In genomic region chr16:11784048-11784780, GRCh38 we compare ENCODE assay signal across 9 cellular contexts. TPM values are rescaled to one million over a fixed set of nuclear protein-coding genes. Genes with fewer than 3 reads are reported as not detected.
A peak's percentile ranks its signal among the peaks of the same experiment; 100 is the strongest.
DNase-seq lines count a peak whose midpoint lies in the region; ATAC-seq, FAIRE-seq and TF ChIP-seq lines count a peak whose summit lies in the region.
"Had no signal": no experiment of that assay in that cellular context is flagged by ENCODE, and none has a peak within 500 bp of the region (broad histone marks: within the 10 kb centered on the region; RNA-seq: fewer than 3 reads in every experiment).

No MANE protein-coding gene starts in this region.

- peak overlapping the region; percentile 96 for H2BK120ac ChIP-seq in IMR-90 (ENCODE audit: low read depth, low read length)

- peak; percentile 31 for ATAC-seq in IMR-90 (ENCODE audit: low read depth)
- no peak for ATAC-seq in natural killer cell
- no peak for ATAC-seq in HG03460 (IDR thresholded peaks at IDR 0.05; ENCODE audit: unreplicated experiment)

- H3K4me1 ChIP-seq in A673 (ENCODE audit: insufficient read depth, low read length, poor library complexity, severe bottlenecking) (peaks cover 40% of the 10 kb centered on the region), IMR-90 (ENCODE audit: control insufficient read depth, insufficient read depth, low read length) (peaks cover 27% of the 10 kb centered on the region)

- H3K56ac ChIP-seq in IMR-90 (ENCODE audit: extremely low read depth, insufficient read depth, low read length) = peak overlapping the region; percentile 88; the same call in 1 of the 2 replicates

- TF ChIP-seq CTCF in A673 (conservative IDR thresholded peaks at IDR 0.05; ENCODE audit: low read depth, low read length) (no peak), IMR-90 (conservative IDR thresholded peaks at IDR 0.05; ENCODE audit: low read depth, low read length) (no peak), natural killer cell (IDR thresholded peaks at IDR 0.05) (no peak)

- in situ Hi-C loops in IMR-90 (cut with MboI; ENCODE audit: low sequenced_read_pairs) = no loop called here

- no TSS peak for BruUV-seq in A673 (replicated peaks; lab: Mats Ljungman, UMichigan)
- BruUV-seq in IMR-90 (replicated peaks; lab: Mats Ljungman, UMichigan) = no TSS peak

- H3K23ac ChIP-seq in IMR-90 (ENCODE audit: low read depth, low read length) = peak overlapping the region; percentile 97; the same call in 1 of the 2 replicates

- H3K27me3 ChIP-seq in A673 (replicated peaks; ENCODE audit: insufficient read depth, low read depth, low read length, poor library complexity) (no peaks in the 10 kb centered on the region), IMR-90 (ENCODE audit: control insufficient read depth, insufficient read depth, low read length) (no peaks in the 10 kb centered on the region)

- peak overlapping the region; percentile 83 for H3K4ac ChIP-seq in IMR-90 (ENCODE audit: low read depth, low read length)

- peak overlapping the region; percentile 99 for H2BK5ac ChIP-seq in IMR-90 (ENCODE audit: low read depth, low read length, poor library complexity, severe bottlenecking)

- H3K9me3 ChIP-seq in A673 (ENCODE audit: low read depth, low read length, poor library complexity, severe bottlenecking) (no peaks in the 10 kb centered on the region), IMR-90 (ENCODE audit: control insufficient read depth, insufficient read depth, low read length) (no peaks in the 10 kb centered on the region)

- no peaks in the 10 kb centered on the region for H3K36me3 Mint-ChIP-seq in natural killer cell

- peak overlapping the region; percentile 50; the same call in 1 of the 2 replicates for H4K5ac ChIP-seq in IMR-90 (ENCODE audit: low read depth, low read length)

- dilution Hi-C loops in IMR-90 (cut with HindIII; ENCODE audit: low sequenced_read_pairs, unreplicated experiment) = no loop called here

- H4K8ac ChIP-seq in IMR-90 (ENCODE audit: low read depth in 2 of 2, low read length in 2 of 2) = peak overlapping the region in 1 of 2 experiments; percentile 95; a peak in 2 of 4 replicates

- peak overlapping the region; percentile 35; the same call in 1 of the 3 replicates for H2BK15ac ChIP-seq in IMR-90 (ENCODE audit: low read depth, low read length)

- DNase-seq in A673 (ENCODE audit: low spot score) = no peak
- no peak for DNase-seq in IMR-90
- no peak for DNase-seq in caudate nucleus (lab: John Stamatoyannopoulos, UW)
- DNase-seq in natural killer cell = no peak
- no peak for DNase-seq in NCI-H82 treated with DMSO at 0.1 percent for 48 hours (lab: John Stamatoyannopoulos, UW; ENCODE audit: unreplicated experiment)
- DNase-seq in NCI-H2081 (lab: John Stamatoyannopoulos, UW) = no peak
- no peak for DNase-seq in GM12891 (ENCODE audit: insufficient read length, low spot score)
- DNase-seq: GDM1 had no signal

- TF ChIP-seq RAD21 in IMR-90 (IDR thresholded peaks at IDR 0.05; ENCODE audit: low read length) = no peak

- no peaks in the 10 kb centered on the region for H3K27me3 Mint-ChIP-seq in natural killer cell (ENCODE audit: low read depth in 2 of 2)

- H3K9me3 Mint-ChIP-seq in natural killer cell = no peaks in the 10 kb centered on the region

- H3K4me3 ChIP-seq in A673 (ENCODE audit: low read depth, low read length, poor library complexity, severe bottlenecking) (no peak overlapping the region), IMR-90 (ENCODE audit: insufficient read depth, low read depth, low read length) (no peak overlapping the region)

- peak overlapping the region; percentile 99 to 100 for H3K27ac Mint-ChIP-seq in natural killer cell

- H2AK9ac ChIP-seq in IMR-90 (replicated peaks; ENCODE audit: low read depth, low read length, poor library complexity) = no peak overlapping the region

- peak overlapping the region; percentile 65 for H3K14ac ChIP-seq in IMR-90 (replicated peaks; ENCODE audit: low read depth, low read length)

- peaks cover 22% of the 10 kb centered on the region for H4K20me1 ChIP-seq in IMR-90 (ENCODE audit: insufficient read depth, low read length)

- intact Hi-C loops in A673 (cut with micrococcal nuclease; ENCODE audit: unreplicated experiment) = no loop called here
- intact Hi-C loops in IMR-90 (cut with micrococcal nuclease) = no loop called here
- intact Hi-C loops in natural killer cell (cut with micrococcal nuclease) = loop anchor here (10.0 kb wide), 1 partner anchor 131 kb away; the partner anchor contains the start of gene GSPT1

- CTCF ChIA-PET in A673 (lab: Charles Lee) (no interaction called here), IMR-90 (lab: Yijun Ruan, JAX) (no interaction called here)

- H3K27ac ChIP-seq in A673 (ENCODE audit: low read depth, low read length, poor library complexity, severe bottlenecking) (peak overlapping the region; percentile 55), IMR-90 (ENCODE audit: insufficient read depth, low read length) (peak overlapping the region; percentile 94), caudate nucleus (ENCODE audit: low read depth, low read length) (peak overlapping the region; percentile 13)

- TF ChIP-seq POLR2A in IMR-90 (IDR thresholded peaks at IDR 0.05; ENCODE audit: low read depth, low read length) (no peak), GM12891 (IDR thresholded peaks at IDR 0.05; ENCODE audit: low read depth, low read length) (no peak)

- H2AFZ ChIP-seq in IMR-90 (replicated peaks; ENCODE audit: low read length, poor library complexity) = no peak overlapping the region

- H4K91ac ChIP-seq in IMR-90 (ENCODE audit: insufficient read depth, low read depth, low read length) = peak overlapping the region; percentile 92

- peak overlapping the region; percentile 36; the same call in 1 of the 2 replicates for H3K9ac ChIP-seq in IMR-90 (ENCODE audit: low read depth, low read length)

- H3K4me2 ChIP-seq in IMR-90 (ENCODE audit: low read depth, low read length) = peak overlapping the region; percentile 84

- POLR2A ChIA-PET in A673 (lab: Charles Lee; ENCODE audit: low non-redundant PET) = no interaction called here
- POLR2A ChIA-PET in IMR-90 (lab: Charles Lee; ENCODE audit: unreplicated experiment) = no interaction called here

- H3K36me3 ChIP-seq in A673 (ENCODE audit: insufficient read depth, low read length, poor library complexity, severe bottlenecking) = peaks cover 5% of the 10 kb centered on the region
- H3K36me3 ChIP-seq in IMR-90 (ENCODE audit: control insufficient read depth, insufficient read depth, low read length) = 0 out of 2 replicates have a peak, but pooled peaks cover 1% of the 10 kb centered on the region

- FAIRE-seq in GM12891 (lab: Jason Lieb, UNC) = no peak

- peaks cover 15 to 71% of the 10 kb centered on the region in 2 experiments for H3K79me1 ChIP-seq in IMR-90 (ENCODE audit: low read depth in 1 of 2, low read length in 2 of 2)

- peak overlapping the region; percentile 89 for H3K4me3 Mint-ChIP-seq in natural killer cell

- peak overlapping the region; percentile 67 for H3K18ac ChIP-seq in IMR-90 (ENCODE audit: low read depth, low read length)

- H3K4me1 Mint-ChIP-seq in natural killer cell = peaks cover 48 to 56% of the 10 kb centered on the region in 2 donors

- peaks cover 11% of the 10 kb centered on the region for H3K9me1 ChIP-seq in IMR-90 (ENCODE audit: insufficient read depth, low read length)

- H2AK5ac ChIP-seq in IMR-90 (ENCODE audit: low read depth, low read length) = peak overlapping the region; percentile 36; the same call in 1 of the 2 replicates

- peak overlapping the region; percentile 67; the same call in 1 of the 2 replicates for H2BK20ac ChIP-seq in IMR-90 (ENCODE audit: low read depth, low read length)

- WGBS in IMR-90 (ENCODE audit: extremely low coverage in 2 of 2, insufficient read length in 1 of 2), 2 experiments = no CpG with 5 or more reads among the region's 6 CpGs

TF ChIP-seq in IMR-90, 13 proteins besides CTCF, POLR2A, EP300 and RAD21:
- TF ChIP-seq CHD1 (IDR thresholded peaks at IDR 0.05; ENCODE audit: low read depth, low read length) = no peak
- no peak for TF ChIP-seq MXI1 (IDR thresholded peaks at IDR 0.05; ENCODE audit: borderline replicate concordance, low read depth, low read length)
- TF ChIP-seq RFX5 (IDR thresholded peaks at IDR 0.05; ENCODE audit: low read depth, low read length) = no peak

TF ChIP-seq in GM12891, 5 proteins besides CTCF, POLR2A, EP300 and RAD21:
- TF ChIP-seq SPI1 (IDR thresholded peaks at IDR 0.05; ENCODE audit: low read depth, low read length) (no peak), POLR2AphosphoS5 (IDR thresholded peaks at IDR 0.05; ENCODE audit: low read depth, low read length) (no peak), POU2F2 (IDR thresholded peaks at IDR 0.05; ENCODE audit: low read depth, low read length) (no peak), PAX5 (IDR thresholded peaks at IDR 0.05; ENCODE audit: insufficient read depth, low read length, severe bottlenecking) (no peak), TAF1 (IDR thresholded peaks at IDR 0.05; ENCODE audit: low read depth, low read length) (no peak)

RNA-seq across cellular contexts. Expression of gene ZC3H7A, which starts 12.8 kb away (rescaled TPM):
- total RNA-seq in A673 (2021) = 65.0 and 67.2 TPM in 2 replicates
- total RNA-seq in IMR-90 (2012; rRNA removed) = 22.2 and 33.3 TPM in 2 replicates
- 48.3 and 53.9 TPM in 2 replicates for polyA plus RNA-seq in IMR-90 (2012; rRNA removed)
- polyA plus RNA-seq in IMR-90 (2012; cell fraction: cytosol; rRNA removed) = 11.5 and 30.5 TPM in 2 replicates
- 11.4 and 92.1 TPM in 2 replicates for polyA plus RNA-seq in IMR-90 (2012; cell fraction: nucleus; rRNA removed; ENCODE audit: low replicate concordance)
- 10 to 100 TPM; 80.6 to 91.8 (median 84.6) TPM for total RNA-seq in natural killer cell
- polyA plus RNA-seq in GM12891 (2012; ENCODE audit: low read depth, missing spikeins) = 57.8 TPM

RNA-seq across cellular contexts. Expression of gene TXNDC11, which starts 41.6 kb away (rescaled TPM):
- total RNA-seq in A673 (2021) = 17.0 and 17.6 TPM in 2 replicates
- 23.9 and 25.3 TPM in 2 replicates for total RNA-seq in IMR-90 (2012; rRNA removed)
- polyA plus RNA-seq in IMR-90 (2012; rRNA removed) = 42.9 and 50.0 TPM in 2 replicates
- 37.8 and 42.7 TPM in 2 replicates for polyA plus RNA-seq in IMR-90 (2012; cell fraction: cytosol; rRNA removed)
- polyA plus RNA-seq in IMR-90 (2012; cell fraction: nucleus; rRNA removed; ENCODE audit: low replicate concordance) = 42.1 and 47.2 TPM in 2 replicates
- total RNA-seq in natural killer cell = 10 to 100 TPM; 63.4 to 99.2 (median 68.9) TPM
- polyA plus RNA-seq in GM12891 (2012; ENCODE audit: low read depth, missing spikeins) = 31.7 TPM

Comparison
In these comparisons a context has a peak if more than half of its experiments do, and no peak if none do; other contexts are left out.
1. H3K27ac ChIP-seq: peak in every context shown above with its lines; median percentile 94 in IMR-90; 55 in A673; 13 in caudate nucleus.